Comparison of ENCODE assay signal across 11 cellular contexts in the genomic region with DNA sequence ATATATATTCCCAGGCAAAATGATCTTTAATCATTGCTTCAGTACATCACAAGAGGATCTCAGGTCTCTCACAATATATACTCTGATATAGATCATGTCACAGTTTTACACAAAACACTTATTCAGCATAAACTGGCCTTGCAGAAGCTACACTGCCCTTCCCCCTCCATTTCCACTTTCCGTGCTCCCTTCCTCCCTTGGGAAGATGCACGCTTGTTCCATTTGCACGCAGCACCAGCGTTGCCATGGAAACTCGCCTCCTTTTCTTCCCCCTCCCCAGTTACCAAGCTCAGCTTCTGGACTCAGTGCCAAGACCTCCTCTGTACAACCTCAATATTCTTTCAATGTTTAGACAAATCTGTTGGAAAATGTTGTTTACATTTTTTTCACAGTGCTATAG.
A peak's percentile ranks its signal among the peaks of the same experiment; 100 is the strongest.
DNase-seq lines count a peak whose midpoint lies in the region; ATAC-seq, FAIRE-seq and TF ChIP-seq lines count a peak whose summit lies in the region.
"Had no signal": no experiment of that assay in that cellular context is flagged by ENCODE, and none has a peak within 500 bp of the region (broad histone marks: within the 10 kb centered on the region; RNA-seq: fewer than 3 reads in every experiment).

No MANE protein-coding gene starts in this region.

- no peaks in the 10 kb centered on the region for H3K9me3 ChIP-seq in kidney (ENCODE audit: control insufficient read depth in 1 of 2, low read length in 2 of 2)
- no peaks in the 10 kb centered on the region for H3K9me3 ChIP-seq in ascending aorta

- H3K27me3 Mint-ChIP-seq in natural killer cell (ENCODE audit: low read depth in 2 of 2): no peaks in the 10 kb centered on the region
- H3K27me3 Mint-ChIP-seq: activated CD4-positive, alpha-beta memory T cell treated with anti-CD3 and anti-CD28 coated beads, Interleukin-2, amount 10 ng/mL, durations not matched to agents 7 days and 5 days; central memory CD8-positive, alpha-beta T cell; progenitor cell of endocrine pancreas had no signal

- no peaks in the 10 kb centered on the region for H3K36me3 ChIP-seq in brain microvascular endothelial cell (replicated peaks)
- no peaks in the 10 kb centered on the region for H3K36me3 ChIP-seq in kidney (ENCODE audit: control insufficient read depth in 1 of 2, insufficient read depth in 2 of 2, low read length in 2 of 2)
- no peaks in the 10 kb centered on the region for H3K36me3 ChIP-seq in ascending aorta

- intact Hi-C loops in kidney (cut with DNase I): no loop called here
- intact Hi-C loops in ascending aorta (cut with DNase I): no loop called here
- intact Hi-C loops in natural killer cell (cut with micrococcal nuclease): no loop called here

- H3K4me1 Mint-ChIP-seq in natural killer cell: no peaks in the 10 kb centered on the region
- H3K4me1 Mint-ChIP-seq: activated CD4-positive, alpha-beta memory T cell treated with anti-CD3 and anti-CD28 coated beads, Interleukin-2, amount 10 ng/mL, durations not matched to agents 7 days and 5 days; central memory CD8-positive, alpha-beta T cell had no signal

- H3K27ac ChIP-seq in brain microvascular endothelial cell: no peak overlapping the region
- H3K27ac ChIP-seq in kidney (ENCODE audit: low read depth in 2 of 2, low read length in 2 of 2): no peak overlapping the region
- H3K27ac ChIP-seq in ascending aorta: no peak overlapping the region

- H3K27me3 ChIP-seq in brain microvascular endothelial cell (replicated peaks) (no peaks in the 10 kb centered on the region), ascending aorta (no peaks in the 10 kb centered on the region)

- TF ChIP-seq CTCF in brain microvascular endothelial cell (IDR thresholded peaks at IDR 0.05; ENCODE audit: low read depth, low read length, missing control alignments) (no peak), kidney (IDR thresholded peaks at IDR 0.05; ENCODE audit: borderline replicate concordance, extremely low read depth, insufficient read depth) (no peak), ascending aorta (IDR thresholded peaks at IDR 0.05) (no peak), natural killer cell (IDR thresholded peaks at IDR 0.05) (no peak)

- H3K27ac Mint-ChIP-seq in natural killer cell: no peak overlapping the region
- H3K27ac Mint-ChIP-seq: activated CD4-positive, alpha-beta memory T cell treated with anti-CD3 and anti-CD28 coated beads, Interleukin-2, amount 10 ng/mL, durations not matched to agents 7 days and 5 days; progenitor cell of endocrine pancreas had no signal

- in situ Hi-C loops in brain microvascular endothelial cell (cut with HindIII; ENCODE audit: low pct_ligation_motif_present, low sequenced_read_pairs): no loop called here

- peak; percentile 12 for DNase-seq in AG08396 (ENCODE audit: low spot score)
- DNase-seq in NCI-H1694 treated with DMSO at 0.1 percent for 48 hours (lab: John Stamatoyannopoulos, UW): peak; percentile 53
- DNase-seq in brain microvascular endothelial cell: peak; percentile 71
- peak; percentile 52 for DNase-seq in medulla oblongata (ENCODE audit: extremely low spot score)
- no peak for DNase-seq in kidney
- no peak for DNase-seq in ascending aorta (ENCODE audit: low spot score in 2 of 2)
- no peak for DNase-seq in natural killer cell
- DNase-seq: activated CD4-positive, alpha-beta memory T cell treated with anti-CD3 and anti-CD28 coated beads, Interleukin-2, amount 10 ng/mL, durations not matched to agents 7 days and 5 days had no signal

- H3K4me1 ChIP-seq in kidney (ENCODE audit: control insufficient read depth in 1 of 2, insufficient read depth in 1 of 2, low read depth in 1 of 2, low read length in 2 of 2) (no peaks in the 10 kb centered on the region), ascending aorta (no peaks in the 10 kb centered on the region)

- H3K9ac ChIP-seq in kidney (ENCODE audit: low read length in 2 of 2): no peak overlapping the region

- FAIRE-seq in kidney (lab: Jason Lieb, UNC): no peak

- H3K36me3 Mint-ChIP-seq in natural killer cell: no peaks in the 10 kb centered on the region

- ATAC-seq in GM19035 (IDR thresholded peaks at IDR 0.05; ENCODE audit: unreplicated experiment): no peak
- no peak for ATAC-seq in natural killer cell

- no peak overlapping the region for H3K4me3 Mint-ChIP-seq in natural killer cell
- H3K4me3 Mint-ChIP-seq: activated CD4-positive, alpha-beta memory T cell treated with anti-CD3 and anti-CD28 coated beads, Interleukin-2, amount 10 ng/mL, durations not matched to agents 7 days and 5 days; central memory CD8-positive, alpha-beta T cell had no signal

- peak overlapping the region; percentile 36 for H3K4me3 ChIP-seq in brain microvascular endothelial cell (ENCODE audit: low read depth, low read length)
- no peak overlapping the region for H3K4me3 ChIP-seq in kidney (ENCODE audit: low read length in 2 of 2)
- no peak overlapping the region for H3K4me3 ChIP-seq in ascending aorta

- peaks cover under 1 to 5% of the 10 kb centered on the region in 2 donors for H3K9me3 Mint-ChIP-seq in natural killer cell
- H3K9me3 Mint-ChIP-seq: activated CD4-positive, alpha-beta memory T cell treated with anti-CD3 and anti-CD28 coated beads, Interleukin-2, amount 10 ng/mL, durations not matched to agents 7 days and 5 days; central memory CD8-positive, alpha-beta T cell had no signal

Comparison
In these comparisons a context has a peak if more than half of its experiments do, and no peak if none do; other contexts are left out.
1. DNase-seq: peak in AG08396 (single experiment), NCI-H1694 treated with DMSO at 0.1 percent for 48 hours (single experiment), brain microvascular endothelial cell (single experiment) and medulla oblongata (single experiment); none in kidney (single experiment), ascending aorta (0 of 2) and natural killer cell (single experiment).